1 cellular context compared by ENCODE assay signal in the genomic region with DNA sequence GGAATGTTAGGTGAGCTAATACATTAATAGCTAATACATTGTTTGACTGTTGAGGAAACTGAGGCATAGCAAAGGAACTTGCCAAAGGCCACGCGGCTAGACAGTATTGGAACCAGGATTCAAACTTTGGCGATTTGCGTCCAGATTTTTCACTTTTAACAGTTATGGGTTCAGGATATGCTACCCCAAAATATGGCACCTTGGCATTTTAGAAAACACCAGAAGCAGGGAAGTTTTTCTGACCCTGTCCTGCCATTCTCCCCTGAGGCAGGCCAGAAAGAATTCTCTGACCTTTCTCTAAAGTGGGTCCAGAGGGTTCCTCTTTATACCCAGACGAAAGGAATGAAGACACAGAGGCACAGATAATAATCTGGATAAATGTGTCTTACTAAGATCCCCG.
TF ChIP-seq lines count a peak whose summit lies in the region.

No MANE protein-coding gene starts in this region.

TF ChIP-seq in WTC11, 78 proteins besides CTCF, POLR2A, EP300 and RAD21 (continued from another document):
- TF ChIP-seq, protein P1, sequence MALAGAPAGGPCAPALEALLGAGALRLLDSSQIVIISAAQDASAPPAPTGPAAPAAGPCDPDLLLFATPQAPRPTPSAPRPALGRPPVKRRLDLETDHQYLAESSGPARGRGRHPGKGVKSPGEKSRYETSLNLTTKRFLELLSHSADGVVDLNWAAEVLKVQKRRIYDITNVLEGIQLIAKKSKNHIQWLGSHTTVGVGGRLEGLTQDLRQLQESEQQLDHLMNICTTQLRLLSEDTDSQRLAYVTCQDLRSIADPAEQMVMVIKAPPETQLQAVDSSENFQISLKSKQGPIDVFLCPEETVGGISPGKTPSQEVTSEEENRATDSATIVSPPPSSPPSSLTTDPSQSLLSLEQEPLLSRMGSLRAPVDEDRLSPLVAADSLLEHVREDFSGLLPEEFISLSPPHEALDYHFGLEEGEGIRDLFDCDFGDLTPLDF (CRISPR knock-in tag; IDR thresholded peaks at IDR 0.05) = no peak
- TF ChIP-seq, protein P2, sequence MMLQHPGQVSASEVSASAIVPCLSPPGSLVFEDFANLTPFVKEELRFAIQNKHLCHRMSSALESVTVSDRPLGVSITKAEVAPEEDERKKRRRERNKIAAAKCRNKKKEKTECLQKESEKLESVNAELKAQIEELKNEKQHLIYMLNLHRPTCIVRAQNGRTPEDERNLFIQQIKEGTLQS (CRISPR knock-in tag; conservative IDR thresholded peaks at IDR 0.05) = no peak
- no peak for TF ChIP-seq MXD4 (CRISPR knock-in tag; IDR thresholded peaks at IDR 0.05; ENCODE audit: borderline replicate concordance)
- no peak for TF ChIP-seq IRF2 (CRISPR knock-in tag; IDR thresholded peaks at IDR 0.05; ENCODE audit: borderline replicate concordance, low read depth)
- TF ChIP-seq, protein P3, sequence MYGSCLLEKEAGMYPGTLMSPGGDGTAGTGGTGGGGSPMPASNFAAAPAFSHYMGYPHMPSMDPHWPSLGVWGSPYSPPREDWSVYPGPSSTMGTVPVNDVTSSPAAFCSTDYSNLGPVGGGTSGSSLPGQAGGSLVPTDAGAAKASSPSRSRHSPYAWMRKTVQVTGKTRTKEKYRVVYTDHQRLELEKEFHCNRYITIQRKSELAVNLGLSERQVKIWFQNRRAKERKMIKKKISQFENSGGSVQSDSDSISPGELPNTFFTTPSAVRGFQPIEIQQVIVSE (CRISPR knock-in tag; IDR thresholded peaks at IDR 0.05; ENCODE audit: borderline replicate concordance) = no peak
- TF ChIP-seq, protein P4, sequence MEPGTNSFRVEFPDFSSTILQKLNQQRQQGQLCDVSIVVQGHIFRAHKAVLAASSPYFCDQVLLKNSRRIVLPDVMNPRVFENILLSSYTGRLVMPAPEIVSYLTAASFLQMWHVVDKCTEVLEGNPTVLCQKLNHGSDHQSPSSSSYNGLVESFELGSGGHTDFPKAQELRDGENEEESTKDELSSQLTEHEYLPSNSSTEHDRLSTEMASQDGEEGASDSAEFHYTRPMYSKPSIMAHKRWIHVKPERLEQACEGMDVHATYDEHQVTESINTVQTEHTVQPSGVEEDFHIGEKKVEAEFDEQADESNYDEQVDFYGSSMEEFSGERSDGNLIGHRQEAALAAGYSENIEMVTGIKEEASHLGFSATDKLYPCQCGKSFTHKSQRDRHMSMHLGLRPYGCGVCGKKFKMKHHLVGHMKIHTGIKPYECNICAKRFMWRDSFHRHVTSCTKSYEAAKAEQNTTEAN (CRISPR knock-in tag; IDR thresholded peaks at IDR 0.05) = no peak
- no peak for TF ChIP-seq ZNF317 (CRISPR knock-in tag; IDR thresholded peaks at IDR 0.05; ENCODE audit: borderline replicate concordance, low read depth)
- no peak for TF ChIP-seq NFE2L1 (CRISPR knock-in tag; IDR thresholded peaks at IDR 0.05)
- no peak for TF ChIP-seq ATF1 (CRISPR knock-in tag; IDR thresholded peaks at IDR 0.05)
- TF ChIP-seq, protein P5, sequence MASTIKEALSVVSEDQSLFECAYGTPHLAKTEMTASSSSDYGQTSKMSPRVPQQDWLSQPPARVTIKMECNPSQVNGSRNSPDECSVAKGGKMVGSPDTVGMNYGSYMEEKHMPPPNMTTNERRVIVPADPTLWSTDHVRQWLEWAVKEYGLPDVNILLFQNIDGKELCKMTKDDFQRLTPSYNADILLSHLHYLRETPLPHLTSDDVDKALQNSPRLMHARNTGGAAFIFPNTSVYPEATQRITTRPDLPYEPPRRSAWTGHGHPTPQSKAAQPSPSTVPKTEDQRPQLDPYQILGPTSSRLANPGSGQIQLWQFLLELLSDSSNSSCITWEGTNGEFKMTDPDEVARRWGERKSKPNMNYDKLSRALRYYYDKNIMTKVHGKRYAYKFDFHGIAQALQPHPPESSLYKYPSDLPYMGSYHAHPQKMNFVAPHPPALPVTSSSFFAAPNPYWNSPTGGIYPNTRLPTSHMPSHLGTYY (CRISPR knock-in tag; IDR thresholded peaks at IDR 0.05) = no peak
- TF ChIP-seq, protein P6, sequence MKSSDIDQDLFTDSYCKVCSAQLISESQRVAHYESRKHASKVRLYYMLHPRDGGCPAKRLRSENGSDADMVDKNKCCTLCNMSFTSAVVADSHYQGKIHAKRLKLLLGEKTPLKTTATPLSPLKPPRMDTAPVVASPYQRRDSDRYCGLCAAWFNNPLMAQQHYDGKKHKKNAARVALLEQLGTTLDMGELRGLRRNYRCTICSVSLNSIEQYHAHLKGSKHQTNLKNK (CRISPR knock-in tag; IDR thresholded peaks at IDR 0.05) = no peak
- TF ChIP-seq GABPB1 (CRISPR knock-in tag; IDR thresholded peaks at IDR 0.05) = no peak
- TF ChIP-seq ZNF423 (CRISPR knock-in tag; IDR thresholded peaks at IDR 0.05) = no peak
